In genomic region chr18:5420909-5421308, GRCh38 we compare ENCODE assay signal across 11 cellular contexts.
"Had no signal": no experiment of that assay in that cellular context is flagged by ENCODE, and none has a peak within 500 bp of the region (broad histone marks: within the 10 kb centered on the region; RNA-seq: fewer than 3 reads in every experiment).

No MANE protein-coding gene starts in this region.

- H3K36me3 ChIP-seq: brain microvascular endothelial cell, right lobe of liver, spleen, tibial artery had no signal

- H3K4me3 ChIP-seq: right lobe of liver, spleen, tibial artery had no signal

- DNase-seq: activated B cell treated with CpG ODN at 0.5 μM for 24 hours; activated CD4-positive, alpha-beta T cell treated with anti-CD3 and anti-CD28 coated beads for 48 hours; activated naive CD8-positive, alpha-beta T cell treated with anti-CD3 and anti-CD28 coated beads for 36 hours; brain microvascular endothelial cell; cerebellar nuclear complex; dermis blood vessel endothelial cell; erythroblast; right lobe of liver; spleen; SW 1271 had no signal

- H3K9me3 ChIP-seq: right lobe of liver, spleen, tibial artery had no signal

- H3K4me1 ChIP-seq: right lobe of liver, spleen had no signal

- H3K27ac ChIP-seq: brain microvascular endothelial cell, right lobe of liver, tibial artery had no signal

- H3K27me3 ChIP-seq: brain microvascular endothelial cell, right lobe of liver, spleen, tibial artery had no signal
